In genomic region chr14:74786916-74787315, GRCh38 we compare ENCODE assay signal across 21 cellular contexts. TPM values are rescaled to one million over a fixed set of nuclear protein-coding genes. Genes with fewer than 3 reads are reported as not detected.
A peak's percentile ranks its signal among the peaks of the same experiment; 100 is the strongest.
DNase-seq lines count a peak whose midpoint lies in the region; ATAC-seq, FAIRE-seq and TF ChIP-seq lines count a peak whose summit lies in the region.
"Had no signal": no experiment of that assay in that cellular context is flagged by ENCODE, and none has a peak within 500 bp of the region (broad histone marks: within the 10 kb centered on the region; RNA-seq: fewer than 3 reads in every experiment).

No MANE protein-coding gene starts in this region.

- H3K4me1 ChIP-seq in SK-N-SH (ENCODE audit: control insufficient read depth in 1 of 2, insufficient read depth in 2 of 2, low read depth in 1 of 2, low read length in 1 of 2): no peaks in the 10 kb centered on the region
- peaks cover 20% of the 10 kb centered on the region for H3K4me1 ChIP-seq in GM23338 (ENCODE audit: insufficient read depth)
- H3K4me1 ChIP-seq in astrocyte (ENCODE audit: insufficient read depth, low read length): no peaks in the 10 kb centered on the region
- H3K4me1 ChIP-seq in kidney (ENCODE audit: control insufficient read depth in 1 of 2, insufficient read depth in 1 of 2, low read depth in 1 of 2, low read length in 2 of 2): no peaks in the 10 kb centered on the region

- H3F3A ChIP-seq in SK-N-SH (replicated peaks; ENCODE audit: insufficient read depth) (peaks cover 27% of the 10 kb centered on the region), GM23338 (replicated peaks; ENCODE audit: low read depth) (no peaks in the 10 kb centered on the region)

- H3K36me3 ChIP-seq in SK-N-SH (replicated peaks in 1 of 2; ENCODE audit: control insufficient read depth in 1 of 2, insufficient read depth in 2 of 2, low read length in 1 of 2): peaks cover 40 to 78% of the 10 kb centered on the region in 2 experiments
- peaks cover 22% of the 10 kb centered on the region; the same call in 1 of the 2 replicates for H3K36me3 ChIP-seq in GM23338 (ENCODE audit: insufficient read depth)
- H3K36me3 ChIP-seq in astrocyte (ENCODE audit: insufficient read depth, low read length): peaks cover 24% of the 10 kb centered on the region
- H3K36me3 ChIP-seq in kidney (ENCODE audit: control insufficient read depth in 1 of 2, insufficient read depth in 2 of 2, low read length in 2 of 2): peaks cover 6 to 14% of the 10 kb centered on the region in 2 donors

- ATAC-seq in SK-N-SH treated with all-trans-retinoic acid at 6 μM for 48 hours: no peak
- ATAC-seq in GM23338: no peak
- ATAC-seq in natural killer cell treated with Interleukin-12 subunit alpha and Interleukin-12 subunit beta and Interleukin-15 and Interleukin-18, amount 100 ng/mL, for 72 hours: no peak

- H3K4me1 Mint-ChIP-seq in GM23338 (peaks cover 15% of the 10 kb centered on the region), astrocyte (ENCODE audit: low read depth, unreplicated experiment) (peaks cover 9% of the 10 kb centered on the region)
- peaks cover 12 to 23% of the 10 kb centered on the region in 2 donors for H3K4me1 Mint-ChIP-seq in natural killer cell treated with Interleukin-12 subunit alpha and Interleukin-12 subunit beta and Interleukin-15 and Interleukin-18, amount 100 ng/mL, for 72 hours (ENCODE audit: low read depth in 2 of 2)

- H3K27ac ChIP-seq in SK-N-SH (ENCODE audit: low read depth in 2 of 2, low read length in 1 of 2): no peak overlapping the region
- H3K27ac ChIP-seq in GM23338 (ENCODE audit: low read depth): no peak overlapping the region
- no peak overlapping the region for H3K27ac ChIP-seq in astrocyte (ENCODE audit: low read depth, low read length)
- no peak overlapping the region for H3K27ac ChIP-seq in kidney (ENCODE audit: low read depth in 2 of 2, low read length in 2 of 2)
- H3K27ac ChIP-seq: 22Rv1, HL-60 had no signal

- no peaks in the 10 kb centered on the region for H3K9me2 ChIP-seq in SK-N-SH
- H3K9me2 ChIP-seq in GM23338 (ENCODE audit: insufficient read depth): no peaks in the 10 kb centered on the region

- DNase-seq in SK-N-SH: no peak
- no peak for DNase-seq in GM23338 (ENCODE audit: low spot score)
- DNase-seq in astrocyte (ENCODE audit: low read depth): no peak
- DNase-seq in kidney: no peak
- no peak for DNase-seq in natural killer cell treated with Interleukin-12 subunit alpha and Interleukin-12 subunit beta and Interleukin-15 and Interleukin-18, amount 100 ng/mL, for 72 hours (ENCODE audit: low spot score)
- DNase-seq in stimulated activated CD4-positive, alpha-beta T cell treated with anti-CD3 and anti-CD28 coated beads, Interleukin-12 subunit alpha, Interleukin-12 subunit beta, amount 100 ng/mL, for 4 hours: no peak
- DNase-seq in DMS114 treated with DMSO at 0.1 percent for 48 hours (lab: John Stamatoyannopoulos, UW; ENCODE audit: unreplicated experiment): no peak
- DNase-seq: C1 segment of cervical spinal cord; COR-L47; KG1; NCI-H1092 treated with DMSO at 0.1 percent for 48 hours; NCI-H1694; NCI-H2107; NCI-H345; NCI-H69; NK-92 treated with Interleukin-12 subunit alpha and Interleukin-12 subunit beta, amount 100 ng/mL, for 24 hours had no signal

- POLR2A ChIA-PET in SK-N-SH (lab: Yijun Ruan, JAX): no interaction called here

- H3K27me3 ChIP-seq in SK-N-SH (ENCODE audit: insufficient read depth) (no peaks in the 10 kb centered on the region), GM23338 (ENCODE audit: insufficient read depth) (no peaks in the 10 kb centered on the region), astrocyte (ENCODE audit: insufficient read depth, low read length) (no peaks in the 10 kb centered on the region)

- peak overlapping the region; percentile 48; the same call in 1 of the 2 replicates for H3K27ac Mint-ChIP-seq in GM23338
- H3K27ac Mint-ChIP-seq in astrocyte (ENCODE audit: unreplicated experiment): no peak overlapping the region
- H3K27ac Mint-ChIP-seq in natural killer cell treated with Interleukin-12 subunit alpha and Interleukin-12 subunit beta and Interleukin-15 and Interleukin-18, amount 100 ng/mL, for 72 hours: peak overlapping the region in 1 of 2 donors; percentile 63

- H3K4me2 ChIP-seq in SK-N-SH (no peak overlapping the region), GM23338 (no peak overlapping the region), astrocyte (ENCODE audit: low read length) (no peak overlapping the region)

- H4K20me1 ChIP-seq in SK-N-SH (ENCODE audit: insufficient read depth) (no peaks in the 10 kb centered on the region; the same call in 1 of the 2 replicates), GM23338 (replicated peaks; ENCODE audit: insufficient read depth) (no peaks in the 10 kb centered on the region), astrocyte (ENCODE audit: insufficient read depth, low read length) (peaks cover 39% of the 10 kb centered on the region)

- H2AFZ ChIP-seq in SK-N-SH (ENCODE audit: low read depth) (no peak overlapping the region), GM23338 (no peak overlapping the region), astrocyte (ENCODE audit: low read depth, low read length) (no peak overlapping the region)

- no peak for TF ChIP-seq RAD21 in SK-N-SH (IDR thresholded peaks at IDR 0.05; ENCODE audit: low read length)

- H3K27me3 Mint-ChIP-seq in GM23338 (ENCODE audit: insufficient read depth, low read depth, poor library complexity): no peaks in the 10 kb centered on the region
- no peaks in the 10 kb centered on the region for H3K27me3 Mint-ChIP-seq in astrocyte (ENCODE audit: low read depth, unreplicated experiment)
- H3K27me3 Mint-ChIP-seq in natural killer cell treated with Interleukin-12 subunit alpha and Interleukin-12 subunit beta and Interleukin-15 and Interleukin-18, amount 100 ng/mL, for 72 hours: no peaks in the 10 kb centered on the region

- no peak overlapping the region for H3K4me3 Mint-ChIP-seq in GM23338
- no peak overlapping the region for H3K4me3 Mint-ChIP-seq in astrocyte (ENCODE audit: unreplicated experiment)
- H3K4me3 Mint-ChIP-seq in natural killer cell treated with Interleukin-12 subunit alpha and Interleukin-12 subunit beta and Interleukin-15 and Interleukin-18, amount 100 ng/mL, for 72 hours: no peak overlapping the region

- H3K9me3 ChIP-seq in SK-N-SH (no peaks in the 10 kb centered on the region), astrocyte (ENCODE audit: insufficient read depth, low read depth, low read length) (no peaks in the 10 kb centered on the region), kidney (ENCODE audit: control insufficient read depth in 1 of 2, low read length in 2 of 2) (no peaks in the 10 kb centered on the region)

- H3K9ac ChIP-seq in SK-N-SH: no peak overlapping the region
- no peak overlapping the region for H3K9ac ChIP-seq in astrocyte (ENCODE audit: low read length)
- H3K9ac ChIP-seq in kidney (ENCODE audit: low read length in 2 of 2): no peak overlapping the region

- no peaks in the 10 kb centered on the region for H3K9me3 Mint-ChIP-seq in GM23338
- H3K9me3 Mint-ChIP-seq in astrocyte (ENCODE audit: unreplicated experiment): peaks cover 1% of the 10 kb centered on the region
- H3K9me3 Mint-ChIP-seq in natural killer cell treated with Interleukin-12 subunit alpha and Interleukin-12 subunit beta and Interleukin-15 and Interleukin-18, amount 100 ng/mL, for 72 hours: no peaks in the 10 kb centered on the region

- CTCF ChIA-PET in SK-N-SH (lab: Yijun Ruan, JAX): no interaction called here

- H3K36me3 Mint-ChIP-seq in GM23338 (ENCODE audit: low read depth) (peaks cover 52% of the 10 kb centered on the region), astrocyte (ENCODE audit: low read depth, unreplicated experiment) (peaks cover 10% of the 10 kb centered on the region)
- peaks cover 16% of the 10 kb centered on the region for H3K36me3 Mint-ChIP-seq in natural killer cell treated with Interleukin-12 subunit alpha and Interleukin-12 subunit beta and Interleukin-15 and Interleukin-18, amount 100 ng/mL, for 72 hours

- H3K4me3 ChIP-seq in SK-N-SH (ENCODE audit: low read depth in 2 of 2, low read length in 1 of 2): no peak overlapping the region
- H3K4me3 ChIP-seq in GM23338: no peak overlapping the region
- no peak overlapping the region for H3K4me3 ChIP-seq in astrocyte (ENCODE audit: insufficient read depth, low read depth, low read length)
- no peak overlapping the region for H3K4me3 ChIP-seq in kidney (ENCODE audit: low read length in 2 of 2)

- TF ChIP-seq CTCF in SK-N-SH (IDR thresholded peaks at IDR 0.05) (peak; percentile 21; the same call in 1 of the 2 replicates), GM23338 (conservative IDR thresholded peaks at IDR 0.05; ENCODE audit: low read depth in 2 of 2) (no peak), astrocyte (IDR thresholded peaks at IDR 0.05; ENCODE audit: insufficient read depth, low read depth, low read length) (peak; percentile 3), kidney (IDR thresholded peaks at IDR 0.05; ENCODE audit: borderline replicate concordance, extremely low read depth, insufficient read depth) (no peak)

- FAIRE-seq in astrocyte (lab: Jason Lieb, UNC) (no peak), kidney (lab: Jason Lieb, UNC) (peak; percentile 37)
- FAIRE-seq: G401.6, GM12891 had no signal

- intact Hi-C loops in kidney (cut with DNase I): no loop called here

- WGBS in SK-N-SH (ENCODE audit: low lambda C conversion rate): 90% methylated on average over 1 of the region's 1 CpG

- H3K79me2 ChIP-seq in SK-N-SH (ENCODE audit: insufficient read depth) (peaks cover 94% of the 10 kb centered on the region), GM23338 (replicated peaks; ENCODE audit: insufficient read depth) (peaks cover 74% of the 10 kb centered on the region), astrocyte (ENCODE audit: insufficient read depth, low read length) (peaks cover 51% of the 10 kb centered on the region)

- no peak for TF ChIP-seq EP300 in SK-N-SH (IDR thresholded peaks at IDR 0.05; ENCODE audit: borderline replicate concordance in 1 of 2, low read depth in 1 of 2, low read length in 1 of 2)

TF ChIP-seq in SK-N-SH, 30 proteins besides CTCF, POLR2A, EP300 and RAD21:
- TF ChIP-seq CHD2 (IDR thresholded peaks at IDR 0.05; ENCODE audit: low read length, partially characterized antibody) (no peak), FOXJ3 (CRISPR knock-in tag; IDR thresholded peaks at IDR 0.05) (no peak)

TF ChIP-seq in SK-N-SH treated with all-trans-retinoic acid at 6 μM for 48 hours, 23 proteins besides CTCF, POLR2A, EP300 and RAD21 (continues in another document):
- TF ChIP-seq ISL1 (CRISPR knock-in tag; IDR thresholded peaks at IDR 0.05): no peak
- TF ChIP-seq BACH2 (CRISPR knock-in tag; IDR thresholded peaks at IDR 0.05; ENCODE audit: borderline replicate concordance): no peak

RNA-seq across cellular contexts. Expression of gene YLPM1, which starts 23.8 kb away (rescaled TPM):
- 9.4 and 14.0 TPM in 2 replicates for polyA plus RNA-seq in SK-N-SH (2012; rRNA removed)
- polyA plus RNA-seq in SK-N-SH (2012; cell fraction: cytosol; rRNA removed): 15.1 and 16.7 TPM in 2 replicates
- polyA plus RNA-seq in SK-N-SH (2012; cell fraction: nucleus; rRNA removed): 23.2 and 37.0 TPM in 2 replicates
- 58.4 and 62.4 TPM in 2 replicates for total RNA-seq in GM23338 (2014; rRNA removed; shearing (Covaris generic))
- polyA plus RNA-seq in GM23338 (2016; fragmentation: Nextera tagmentation; extraction: Ambion mirVana): 33.2 and 39.2 TPM in 2 replicates
- 49.5 and 49.7 TPM in 2 replicates for total RNA-seq in astrocyte
- 68.2 TPM for total RNA-seq in kidney
- 16.2 TPM for polyA plus RNA-seq in kidney (ENCODE audit: insufficient read depth, low read depth, low replicate concordance)
- total RNA-seq in natural killer cell treated with Interleukin-12 subunit alpha and Interleukin-12 subunit beta and Interleukin-15 and Interleukin-18, amount 100 ng/mL, for 72 hours: 10 to 100 TPM; 53.6 to 74.8 TPM

Comparison
In these comparisons a context has a peak if more than half of its experiments do, and no peak if none do; other contexts are left out.
1. CTCF ChIP-seq: peak in SK-N-SH (single experiment) and astrocyte (single experiment); none in GM23338 (0 of 2) and kidney (single experiment).